In genomic region chr14:74653386-74654138, GRCh38 we compare ENCODE assay signal across 2 cellular contexts.
TF ChIP-seq lines count a peak whose summit lies in the region.

No MANE protein-coding gene starts in this region.

TF ChIP-seq in SK-N-SH, 30 proteins besides CTCF, POLR2A, EP300 and RAD21 (continued from another document):
- TF ChIP-seq REST (IDR thresholded peaks at IDR 0.05; ENCODE audit: low read depth, low read length) (no peak), MXI1 (IDR thresholded peaks at IDR 0.05; ENCODE audit: low read depth, low read length) (no peak)

TF ChIP-seq in SK-N-SH treated with all-trans-retinoic acid at 6 μM for 48 hours, 23 proteins besides CTCF, POLR2A, EP300 and RAD21 (continued from another document):
- no peak for TF ChIP-seq CREB5 (CRISPR knock-in tag; IDR thresholded peaks at IDR 0.05; ENCODE audit: low read depth)
- no peak for TF ChIP-seq ISL1 (CRISPR knock-in tag; IDR thresholded peaks at IDR 0.05)
- TF ChIP-seq BACH2 (CRISPR knock-in tag; IDR thresholded peaks at IDR 0.05; ENCODE audit: borderline replicate concordance): no peak
- TF ChIP-seq POU6F1 (CRISPR knock-in tag; IDR thresholded peaks at IDR 0.05; ENCODE audit: borderline replicate concordance, low read depth): no peak
- no peak for TF ChIP-seq ZNF565 (CRISPR knock-in tag; conservative IDR thresholded peaks at IDR 0.05; ENCODE audit: low read depth)
- no peak for TF ChIP-seq OSR1 (CRISPR knock-in tag; IDR thresholded peaks at IDR 0.05)
TF ChIP-seq in SK-N-SH treated with all-trans-retinoic acid at 6 μM for 48 hours: peak in this region for 0.
